Comparison of ENCODE assay signal across 25 cellular contexts in genomic region chr2:100277540-100278207, GRCh38. TPM values are rescaled to one million over a fixed set of nuclear protein-coding genes. Genes with fewer than 3 reads are reported as not detected.
"Had no signal": no experiment of that assay in that cellular context is flagged by ENCODE, and none has a peak within 500 bp of the region (broad histone marks: within the 10 kb centered on the region; RNA-seq: fewer than 3 reads in every experiment).

No MANE protein-coding gene starts in this region.

- H3K4me2 ChIP-seq: KMS-11, SK-N-SH had no signal

- FAIRE-seq: HepG2, RCC 7860 had no signal

- ATAC-seq: HepG2 had no signal

- DNase-seq: IMR-90, MV-4-11, NCI-H1048, NCI-H1105, NCI-H1417, NCI-H1436 treated with DMSO at 0.1 percent for 48 hours, NCI-H1694, NCI-H187 treated with DMSO at 0.1 percent for 48 hours, NCI-H2029 treated with DMSO at 0.1 percent for 48 hours, NCI-H2171 treated with DMSO at 0.1 percent for 48 hours, NCI-H345, NCI-H446 treated with DMSO at 0.1 percent for 48 hours, NCI-H510A treated with DMSO at 0.1 percent for 48 hours, NCI-H526 treated with DMSO at 0.1 percent for 48 hours, NCI-H748 treated with DMSO at 0.1 percent for 48 hours, Right ventricle myocardium superior, RPMI8226, SIG-M5, SK-N-SH, SW 1271 had no signal

- H3K9ac ChIP-seq: KMS-11, SK-N-SH had no signal

- H3K9me3 ChIP-seq: SK-N-SH had no signal

- H3K27ac ChIP-seq: KMS-11 had no signal

RNA-seq across cellular contexts. Expression of gene LONRF2, which starts 44.6 kb away (rescaled TPM):
- total RNA-seq: HepG2, LHCN-M2, MCF 10A had no signal
- polyA plus RNA-seq: HepG2 had no signal
